ENCODE assay signal across 1 cellular context in genomic region chr6:132487762-132488161, GRCh38.
A peak's percentile ranks its signal among the peaks of the same experiment; 100 is the strongest.
TF ChIP-seq lines count a peak whose summit lies in the region.

No MANE protein-coding gene starts in this region.

TF ChIP-seq in K562, 482 proteins besides CTCF, POLR2A, EP300 and RAD21:
- peak; percentile 94 for TF ChIP-seq MAFF (IDR thresholded peaks at IDR 0.05; ENCODE audit: low read length)
- TF ChIP-seq ZNF316 (IDR thresholded peaks at IDR 0.05) = peak; percentile 97
- peak; percentile 91 for TF ChIP-seq MAFG (tag; conservative IDR thresholded peaks at IDR 0.05)
- TF ChIP-seq C11orf30 (IDR thresholded peaks at IDR 0.05; ENCODE audit: low read depth) = peak; percentile 92
- TF ChIP-seq MAFK (IDR thresholded peaks at IDR 0.05; ENCODE audit: low read length) = peak; percentile 94
- TF ChIP-seq ILK (tag; IDR thresholded peaks at IDR 0.05; ENCODE audit: borderline replicate concordance, low read depth) = no peak
TF ChIP-seq in K562: peak in this region for 5.
